In genomic region chrX:71140440-71140839, GRCh38 we compare ENCODE assay signal across 31 cellular contexts. TPM values are rescaled to one million over a fixed set of nuclear protein-coding genes. Genes with fewer than 3 reads are reported as not detected.
"Had no signal": no experiment of that assay in that cellular context is flagged by ENCODE, and none has a peak within 500 bp of the region (broad histone marks: within the 10 kb centered on the region; RNA-seq: fewer than 3 reads in every experiment).

No MANE protein-coding gene starts in this region.

- FAIRE-seq: bronchial epithelial cell had no signal

- ATAC-seq: activated T-helper 17 cell treated with anti-CD3 and anti-CD28 coated beads, Interleukin-2, amount 50 U/mL, for 72 hours; Panc1; Right ventricle myocardium inferior had no signal

- H3K27ac ChIP-seq: KMS-11, SK-N-MC, VCaP had no signal

- DNase-seq: activated CD4-positive, alpha-beta memory T cell treated with anti-CD3 and anti-CD28 coated beads for 36 hours; activated CD4-positive, alpha-beta T cell treated with anti-CD3 and anti-CD28 coated beads, Interleukin-2, amount 10 ng/mL, durations not matched to agents 7 days and 5 days; activated CD4-positive, CD25-positive, alpha-beta regulatory T cell; activated gamma-delta T cell; activated naive CD4-positive, alpha-beta T cell treated with anti-CD3 and anti-CD28 coated beads, Interleukin-2, amount 10 ng/mL, durations not matched to agents 7 days and 5 days; activated naive CD8-positive, alpha-beta T cell treated with anti-CD3 and anti-CD28 coated beads for 36 hours; activated T-cell treated with anti-CD3 and anti-CD28 coated beads, Interleukin-2, amount 50 U/mL, for 48 hours; aorta; central memory CD4-positive, alpha-beta T cell; NCI-H1092; NCI-H1417; NCI-H1694; NCI-H2029; NCI-H2107; NCI-H2171 treated with DMSO at 0.1 percent for 48 hours; NCI-H226; NCI-H526 treated with DMSO at 0.1 percent for 48 hours; NK-92 treated with Interleukin-12 subunit alpha and Interleukin-12 subunit beta, amount 100 ng/mL, for 24 hours; OCI-M1; RPMI8226; T-helper 1 cell had no signal

- H3K27me3 Mint-ChIP-seq: activated CD4-positive, alpha-beta memory T cell treated with anti-CD3 and anti-CD28 coated beads for 36 hours; activated CD4-positive, alpha-beta T cell treated with anti-CD3 and anti-CD28 coated beads, Interleukin-2, amount 10 ng/mL, durations not matched to agents 7 days and 5 days; activated naive CD4-positive, alpha-beta T cell treated with anti-CD3 and anti-CD28 coated beads, Interleukin-2, amount 10 ng/mL, durations not matched to agents 7 days and 5 days; activated naive CD8-positive, alpha-beta T cell treated with anti-CD3 and anti-CD28 coated beads for 36 hours; activated T-helper 17 cell treated with anti-CD3 and anti-CD28 coated beads, Interleukin-2, amount 50 U/mL, for 72 hours had no signal

- H3K9ac ChIP-seq: KMS-11 had no signal

- H3K4me2 ChIP-seq: KMS-11 had no signal

- H3K27ac Mint-ChIP-seq: activated CD4-positive, alpha-beta memory T cell treated with anti-CD3 and anti-CD28 coated beads for 36 hours; activated naive CD4-positive, alpha-beta T cell treated with anti-CD3 and anti-CD28 coated beads, Interleukin-2, amount 10 ng/mL, durations not matched to agents 7 days and 5 days; activated naive CD8-positive, alpha-beta T cell treated with anti-CD3 and anti-CD28 coated beads for 36 hours; activated T-helper 17 cell treated with anti-CD3 and anti-CD28 coated beads, Interleukin-2, amount 50 U/mL, for 72 hours had no signal

- H3K4me3 ChIP-seq: SK-N-MC had no signal

- H3K9me3 Mint-ChIP-seq: activated CD4-positive, alpha-beta memory T cell treated with anti-CD3 and anti-CD28 coated beads for 36 hours; activated CD4-positive, alpha-beta T cell treated with anti-CD3 and anti-CD28 coated beads, Interleukin-2, amount 10 ng/mL, durations not matched to agents 7 days and 5 days; activated naive CD4-positive, alpha-beta T cell treated with anti-CD3 and anti-CD28 coated beads, Interleukin-2, amount 10 ng/mL, durations not matched to agents 7 days and 5 days; activated naive CD8-positive, alpha-beta T cell treated with anti-CD3 and anti-CD28 coated beads for 36 hours; activated T-helper 17 cell treated with anti-CD3 and anti-CD28 coated beads, Interleukin-2, amount 50 U/mL, for 72 hours had no signal

- H3K4me3 Mint-ChIP-seq: activated CD4-positive, alpha-beta memory T cell treated with anti-CD3 and anti-CD28 coated beads for 36 hours; activated CD4-positive, alpha-beta T cell treated with anti-CD3 and anti-CD28 coated beads, Interleukin-2, amount 10 ng/mL, durations not matched to agents 7 days and 5 days; activated naive CD4-positive, alpha-beta T cell treated with anti-CD3 and anti-CD28 coated beads, Interleukin-2, amount 10 ng/mL, durations not matched to agents 7 days and 5 days; activated naive CD8-positive, alpha-beta T cell treated with anti-CD3 and anti-CD28 coated beads for 36 hours; activated T-helper 17 cell treated with anti-CD3 and anti-CD28 coated beads, Interleukin-2, amount 50 U/mL, for 72 hours had no signal

RNA-seq across cellular contexts. Expression of gene IL2RG, which starts 29.1 kb away (rescaled TPM):
- total RNA-seq: bronchial epithelial cell, chondrocyte, NCI-H460 had no signal

RNA-seq across cellular contexts. Expression of gene CXorf65, which starts 33.9 kb away (rescaled TPM):
- total RNA-seq: aorta, bronchial epithelial cell, chondrocyte, MCF 10A, NCI-H460, Right ventricle myocardium inferior had no signal
